ENCODE assay signal across 17 cellular contexts in the genomic region with DNA sequence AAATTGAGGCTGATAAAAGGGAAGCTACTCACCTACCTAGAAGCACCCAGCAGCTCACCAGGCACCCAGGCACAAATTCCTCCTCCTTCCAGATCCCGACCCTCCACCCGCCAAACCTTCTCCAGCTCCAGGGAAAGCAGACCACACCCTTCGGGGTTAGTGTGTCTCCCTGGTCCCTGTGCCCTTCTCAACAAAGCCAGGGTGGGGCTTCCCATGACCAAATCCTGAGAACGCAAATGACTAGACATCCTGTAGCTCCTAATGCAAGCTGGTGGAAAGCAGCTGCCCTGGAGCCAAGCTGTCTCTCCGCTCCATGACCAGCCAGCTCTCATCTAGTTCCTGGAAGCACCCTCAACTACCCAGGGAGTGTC. TPM values are rescaled to one million over a fixed set of nuclear protein-coding genes. Genes with fewer than 3 reads are reported as not detected.
DNase-seq lines count a peak whose midpoint lies in the region; ATAC-seq and TF ChIP-seq lines count a peak whose summit lies in the region.
"Had no signal": no experiment of that assay in that cellular context is flagged by ENCODE, and none has a peak within 500 bp of the region (broad histone marks: within the 10 kb centered on the region; RNA-seq: fewer than 3 reads in every experiment).

No MANE protein-coding gene starts in this region.

- H2AFZ ChIP-seq in PC-9 (peak overlapping the region; percentile 77), osteoblast (ENCODE audit: low read length) (no peak overlapping the region)

- no peaks in the 10 kb centered on the region for H3F3A ChIP-seq in PC-9 (ENCODE audit: insufficient read depth, low read depth)

- DNase-seq in DMS79 treated with DMSO at 0.1 percent for 48 hours (lab: John Stamatoyannopoulos, UW) (peak; percentile 50), DMS79 (lab: John Stamatoyannopoulos, UW) (no peak), PC-9 (peak in 1 of 2 experiments; percentile 42), left ventricle myocardium superior (peak; percentile 34), osteoblast (ENCODE audit: insufficient read length, low spot score, missing footprints) (peak; percentile 31), foreskin melanocyte (no peak), NOMO-1 treated with DMSO at 0.1 percent for 48 hours (lab: John Stamatoyannopoulos, UW; ENCODE audit: unreplicated experiment) (no peak)
- DNase-seq: body of pancreas; dorsolateral prefrontal cortex; NCI-H1930; stimulated activated CD4-positive, alpha-beta T cell treated with anti-CD3 and anti-CD28 coated beads, Interleukin-2, amount 100 ng/mL, for 48 hours; T-helper 2 cell had no signal

- H3K9me2 ChIP-seq in PC-9 (ENCODE audit: insufficient read depth), result no peaks in the 10 kb centered on the region

- ATAC-seq in left ventricle myocardium superior (peak; percentile 7), HG03280 (IDR thresholded peaks at IDR 0.05; ENCODE audit: unreplicated experiment) (no peak)
- ATAC-seq: activated CD4-positive, CD25-positive, alpha-beta regulatory T cell treated with anti-CD3 and anti-CD28 coated beads, Interleukin-2, amount 50 U/mL, for 24 hours; body of pancreas had no signal

- CTCF ChIA-PET in PC-9 (lab: Charles Lee), result interaction anchor here (0.7 kb wide), 1 partner anchor 630 kb away, joined by 3 read pairs; no protein-coding TSS in a partner anchor

- TF ChIP-seq CTCF in PC-9 (conservative IDR thresholded peaks at IDR 0.05) (no peak), osteoblast (IDR thresholded peaks at IDR 0.05; ENCODE audit: extremely low read depth, low read depth, low read length) (no peak)

- no peaks in the 10 kb centered on the region for H3K36me3 ChIP-seq in PC-9 (ENCODE audit: low read depth)
- H3K36me3 ChIP-seq in osteoblast (ENCODE audit: insufficient read depth, low read length), result no peaks in the 10 kb centered on the region

- no TSS peak for BruUV-seq in PC-9 (replicated peaks; lab: Mats Ljungman, UMichigan)

- H3K4me2 ChIP-seq in PC-9 (peak overlapping the region; percentile 72), osteoblast (ENCODE audit: insufficient read depth, low read length) (no peak overlapping the region)

- POLR2A ChIA-PET in PC-9 (lab: Charles Lee; ENCODE audit: unreplicated experiment), result interaction anchor here (0.6 kb wide), 1 partner anchor 8 kb away, joined by 3 read pairs; no protein-coding TSS in a partner anchor

- H3K27ac ChIP-seq in PC-9 (no peak overlapping the region), osteoblast (ENCODE audit: low read depth, low read length) (no peak overlapping the region)
- H3K27ac ChIP-seq: 22Rv1, body of pancreas, C4-2B, dorsolateral prefrontal cortex had no signal

- H3K4me3 ChIP-seq in PC-9 (peak overlapping the region; percentile 52), osteoblast (ENCODE audit: insufficient read depth, low read length) (no peak overlapping the region)
- H3K4me3 ChIP-seq: body of pancreas, dorsolateral prefrontal cortex had no signal

- intact Hi-C loops in PC-9 (cut with micrococcal nuclease; ENCODE audit: unreplicated experiment), result loop anchor here (10.0 kb wide), 1 partner anchor 55 kb away; no protein-coding TSS in a partner anchor
- intact Hi-C loops in left ventricle myocardium superior (cut with micrococcal nuclease), result no loop called here

- H3K4me1 ChIP-seq in PC-9 (replicated peaks; ENCODE audit: insufficient read depth) (peaks cover 20% of the 10 kb centered on the region), osteoblast (ENCODE audit: insufficient read depth, low read length) (no peaks in the 10 kb centered on the region)

- H3K9me3 ChIP-seq in PC-9 (ENCODE audit: insufficient read depth, low read depth), result no peaks in the 10 kb centered on the region
- no peaks in the 10 kb centered on the region for H3K9me3 ChIP-seq in osteoblast (ENCODE audit: low read depth, low read length)
- H3K9me3 ChIP-seq: body of pancreas had no signal

- H3K79me2 ChIP-seq in PC-9 (ENCODE audit: low read depth) (no peaks in the 10 kb centered on the region), osteoblast (ENCODE audit: insufficient read depth, low read length) (no peaks in the 10 kb centered on the region)

- H3K27me3 ChIP-seq in PC-9 (ENCODE audit: insufficient read depth, low read depth) (no peaks in the 10 kb centered on the region), osteoblast (ENCODE audit: insufficient read depth, low read length) (peaks cover 71% of the 10 kb centered on the region)

- H4K20me1 ChIP-seq in PC-9 (ENCODE audit: insufficient read depth) (no peaks in the 10 kb centered on the region), osteoblast (ENCODE audit: insufficient read depth, low read length) (no peaks in the 10 kb centered on the region)

RNA-seq across cellular contexts. Expression of gene TBX20, which starts 4.4 kb away (rescaled TPM):
- total RNA-seq in PC-9 (2021) (1.1 and 1.7 TPM in 2 replicates), left ventricle myocardium superior (193 TPM), osteoblast (not detected in 2 replicates)
- total RNA-seq: body of pancreas, dorsolateral prefrontal cortex, fibroblast of lung had no signal

Comparison
In these comparisons a context has a peak if more than half of its experiments do, and no peak if none do; other contexts are left out.
1. DNase-seq: peak in DMS79 treated with DMSO at 0.1 percent for 48 hours (single experiment), left ventricle myocardium superior (single experiment) and osteoblast (single experiment); none in DMS79 (single experiment), foreskin melanocyte (single experiment) and NOMO-1 treated with DMSO at 0.1 percent for 48 hours (single experiment).
2. RNA of gene TBX20, which starts 4.4 kb away (total RNA-seq): 193 TPM in left ventricle myocardium superior (single experiment); 1.1 to 1.7 TPM in PC-9 and not detected in osteoblast; every median in the first group is over 10 times any median in the second.